ENCODE assay signal across 8 cellular contexts in the genomic region with DNA sequence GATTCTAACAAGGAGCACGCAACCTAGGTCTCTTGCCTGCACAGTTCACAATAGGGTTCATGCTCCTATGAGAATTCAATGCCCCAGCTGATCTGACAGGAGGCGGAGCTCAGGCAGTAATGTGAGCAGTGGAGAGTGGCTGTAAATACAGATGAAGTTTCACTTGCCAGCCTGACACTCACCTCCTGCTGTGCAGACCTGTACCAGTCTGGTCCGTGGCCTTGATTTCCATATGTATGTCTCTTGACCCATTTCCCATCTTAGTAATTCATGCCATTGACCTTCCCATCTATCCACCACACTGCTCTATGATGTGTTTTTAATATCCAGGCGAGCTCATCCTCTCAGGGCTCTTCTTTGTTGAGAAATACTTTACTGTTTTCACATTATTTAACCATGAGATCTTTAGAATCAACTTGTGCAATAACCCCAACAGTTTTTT.
DNase-seq lines count a peak whose midpoint lies in the region; ATAC-seq and TF ChIP-seq lines count a peak whose summit lies in the region.

No MANE protein-coding gene starts in this region.

- H3K4me3 Mint-ChIP-seq in endodermal cell: no peak overlapping the region
- no peak overlapping the region for H3K4me3 Mint-ChIP-seq in activated T-cell treated with anti-CD3 and anti-CD28 coated beads, Interleukin-2, amount 50 U/mL, for 24 hours

- no peak overlapping the region for H3K9ac ChIP-seq in endodermal cell (ENCODE audit: extremely low read depth, low read length, poor library complexity, severe bottlenecking)

- no peaks in the 10 kb centered on the region for H3K27me3 Mint-ChIP-seq in endodermal cell (ENCODE audit: insufficient read depth)
- H3K27me3 Mint-ChIP-seq in activated T-cell treated with anti-CD3 and anti-CD28 coated beads, Interleukin-2, amount 50 U/mL, for 24 hours: no peaks in the 10 kb centered on the region

- H3K9me3 ChIP-seq in endodermal cell (ENCODE audit: control insufficient read depth, low read length) (no peaks in the 10 kb centered on the region), MG63 (no peaks in the 10 kb centered on the region)

- intact Hi-C loops in Right ventricle myocardium superior (cut with DNase I) (no loop called here), cardiac septum (cut with DNase I) (no loop called here)

- DNase-seq in Right ventricle myocardium superior (no peak), cardiac septum (ENCODE audit: low spot score) (no peak), NCI-H187 (lab: John Stamatoyannopoulos, UW) (peak; percentile 1 to 46), endodermal cell (peak; percentile 71), MG63 (no peak), NCI-H446 treated with DMSO at 0.1 percent for 48 hours (lab: John Stamatoyannopoulos, UW) (no peak)
- DNase-seq in activated T-cell treated with anti-CD3 and anti-CD28 coated beads, Interleukin-2, amount 50 U/mL, for 24 hours: no peak

- no peaks in the 10 kb centered on the region for H3K27me3 ChIP-seq in endodermal cell (ENCODE audit: control insufficient read depth, insufficient read depth, low read length, poor library complexity, severe bottlenecking)
- no peaks in the 10 kb centered on the region for H3K27me3 ChIP-seq in MG63

- peaks cover 23% of the 10 kb centered on the region for H3K4me1 Mint-ChIP-seq in endodermal cell
- peaks cover 44% of the 10 kb centered on the region for H3K4me1 Mint-ChIP-seq in activated T-cell treated with anti-CD3 and anti-CD28 coated beads, Interleukin-2, amount 50 U/mL, for 24 hours (ENCODE audit: low read depth)

- H3K36me3 Mint-ChIP-seq in endodermal cell (ENCODE audit: low read depth): no peaks in the 10 kb centered on the region
- H3K36me3 Mint-ChIP-seq in activated T-cell treated with anti-CD3 and anti-CD28 coated beads, Interleukin-2, amount 50 U/mL, for 24 hours (ENCODE audit: low read depth): peaks cover 17% of the 10 kb centered on the region

- WGBS in endodermal cell (ENCODE audit: insufficient coverage in 1 of 2, insufficient read length in 1 of 2), 2 experiments: 59 to 71% methylated on average over 3 to 4 of the region's 4 CpGs

- H3K4me1 ChIP-seq in endodermal cell (ENCODE audit: control insufficient read depth, insufficient read depth, low read length): peaks cover 6% of the 10 kb centered on the region

- ATAC-seq in Right ventricle myocardium superior (ENCODE audit: poor library complexity): peak; percentile 69
- peak; percentile 88 for ATAC-seq in HG02678 (IDR thresholded peaks at IDR 0.05; ENCODE audit: unreplicated experiment)

- no peak overlapping the region for H3K27ac Mint-ChIP-seq in endodermal cell
- no peak overlapping the region for H3K27ac Mint-ChIP-seq in activated T-cell treated with anti-CD3 and anti-CD28 coated beads, Interleukin-2, amount 50 U/mL, for 24 hours

- no peaks in the 10 kb centered on the region for H3K9me3 Mint-ChIP-seq in endodermal cell
- H3K9me3 Mint-ChIP-seq in activated T-cell treated with anti-CD3 and anti-CD28 coated beads, Interleukin-2, amount 50 U/mL, for 24 hours: no peaks in the 10 kb centered on the region

- H3K4me3 ChIP-seq in endodermal cell (ENCODE audit: low read length) (no peak overlapping the region), MG63 (no peak overlapping the region)

- H3K36me3 ChIP-seq in endodermal cell (ENCODE audit: control insufficient read depth, insufficient read depth, low read length): no peaks in the 10 kb centered on the region
- no peaks in the 10 kb centered on the region for H3K36me3 ChIP-seq in MG63

- TF ChIP-seq CTCF in endodermal cell (conservative IDR thresholded peaks at IDR 0.05): no peak

- H3K27ac ChIP-seq in endodermal cell (ENCODE audit: low read depth, low read length): no peak overlapping the region

Comparison
In these comparisons a context has a peak if more than half of its experiments do, and no peak if none do; other contexts are left out.
1. DNase-seq: peak in NCI-H187 (2 of 2) and endodermal cell (single experiment); none in Right ventricle myocardium superior (single experiment), cardiac septum (single experiment), activated T-cell treated with anti-CD3 and anti-CD28 coated beads, Interleukin-2, amount 50 U/mL, for 24 hours (single experiment), MG63 (single experiment) and NCI-H446 treated with DMSO at 0.1 percent for 48 hours (single experiment).